8 cellular contexts compared by ENCODE assay signal in the genomic region with DNA sequence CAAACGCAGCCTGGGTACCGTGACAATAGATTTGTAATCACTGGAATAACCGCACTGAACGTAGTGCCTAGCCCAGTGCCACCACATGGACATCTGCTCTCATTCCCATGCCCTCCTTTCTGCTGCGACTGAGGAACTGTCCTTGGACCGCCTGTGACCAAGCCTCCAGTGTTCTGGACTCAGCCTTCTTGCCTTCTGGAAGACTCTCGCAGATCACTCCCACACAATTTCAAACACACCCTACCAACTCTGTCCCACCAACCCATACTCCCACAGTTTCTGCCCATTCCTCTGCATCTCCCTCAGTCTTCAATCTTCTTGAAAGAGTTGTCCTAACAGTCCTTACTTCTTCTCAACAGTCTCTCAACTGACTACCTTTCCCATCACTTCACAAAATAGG. TPM values are rescaled to one million over a fixed set of nuclear protein-coding genes. Genes with fewer than 3 reads are reported as not detected.
DNase-seq lines count a peak whose midpoint lies in the region; ATAC-seq and TF ChIP-seq lines count a peak whose summit lies in the region.

No MANE protein-coding gene starts in this region.

- H3K36me3 ChIP-seq in right lobe of liver (no peaks in the 10 kb centered on the region), aorta (ENCODE audit: control insufficient read depth in 1 of 2, insufficient read depth in 2 of 2, low read length in 1 of 2) (no peaks in the 10 kb centered on the region)

- ATAC-seq in HG03280 (IDR thresholded peaks at IDR 0.05; ENCODE audit: unreplicated experiment) (peak; percentile 1), right lobe of liver (no peak), aorta (ENCODE audit: low FRiP score) (no peak)
- peak; percentile 2 to 4 for ATAC-seq in activated naive CD4-positive, alpha-beta T cell treated with anti-CD3 and anti-CD28 coated beads, Interleukin-2, amount 50 U/mL, for 72 hours

- H3K4me3 ChIP-seq in right lobe of liver (peak overlapping the region; percentile 85 to 97 (median 94)), aorta (ENCODE audit: low read length in 2 of 2) (peak overlapping the region; percentile 39 to 80)

- TF ChIP-seq POLR2A in right lobe of liver (IDR thresholded peaks at IDR 0.05): no peak

- H3K36me3 Mint-ChIP-seq in activated naive CD4-positive, alpha-beta T cell treated with anti-CD3 and anti-CD28 coated beads, Interleukin-2, amount 50 U/mL, for 72 hours: peaks cover 17 to 45% of the 10 kb centered on the region in 2 donors

- WGBS in right lobe of liver (ENCODE audit: insufficient coverage, low coverage, low lambda C conversion rate, missing lambda C conversion rate): 12% methylated on average over 7 of the region's 7 CpGs
- 37 to 41% methylated on average over 7 of the region's 7 CpGs for WGBS in aorta, 2 donors

- no peak for TF ChIP-seq CTCF in right lobe of liver (IDR thresholded peaks at IDR 0.05)

- H3K27me3 ChIP-seq in right lobe of liver: no peaks in the 10 kb centered on the region
- H3K27me3 ChIP-seq in aorta (ENCODE audit: control insufficient read depth in 1 of 2, insufficient read depth in 2 of 2, low read length in 1 of 2): no peaks in the 10 kb centered on the region

- H3K27ac Mint-ChIP-seq in activated naive CD4-positive, alpha-beta T cell treated with anti-CD3 and anti-CD28 coated beads, Interleukin-2, amount 50 U/mL, for 72 hours: peak overlapping the region; percentile 93 to 94

- no peaks in the 10 kb centered on the region for H3K9me3 ChIP-seq in right lobe of liver
- no peaks in the 10 kb centered on the region for H3K9me3 ChIP-seq in aorta (ENCODE audit: control insufficient read depth, low read length)

- H3K9me3 Mint-ChIP-seq in activated naive CD4-positive, alpha-beta T cell treated with anti-CD3 and anti-CD28 coated beads, Interleukin-2, amount 50 U/mL, for 72 hours: no peaks in the 10 kb centered on the region

- intact Hi-C loops in right lobe of liver (cut with DNase I): no loop called here
- intact Hi-C loops in aorta (cut with DNase I): loop anchor here in 1 of 2 donors (2.0 kb wide), 1 partner anchor 54 kb away; the partner anchor contains the start of gene CNOT11

- H3K27ac ChIP-seq in right lobe of liver (peak overlapping the region; percentile 93 to 99 (median 94)), aorta (ENCODE audit: low read depth in 1 of 2, low read length in 2 of 2) (peak overlapping the region in 1 of 2 donors; percentile 31)

- H3K4me1 ChIP-seq in right lobe of liver: peaks cover 0 to 49% (median 0%) of the 10 kb centered on the region in 4 donors
- peaks cover 0 to 3% of the 10 kb centered on the region in 2 donors for H3K4me1 ChIP-seq in aorta (ENCODE audit: control insufficient read depth in 1 of 2, insufficient read depth in 2 of 2, low read length in 2 of 2)

- peak; percentile 24 for DNase-seq in activated CD4-positive, alpha-beta T cell treated with anti-CD3 and anti-CD28 coated beads for 48 hours
- DNase-seq in activated CD4-positive, alpha-beta T cell treated with anti-CD3 and anti-CD28 coated beads, Interleukin-2, amount 50 U/mL, for 1 hour: no peak
- DNase-seq in activated naive CD4-positive, alpha-beta T cell treated with anti-CD3 and anti-CD28 coated beads, Interleukin-2, amount 50 U/mL, for 72 hours (ENCODE audit: low spot score in 2 of 2): no peak
- DNase-seq in right lobe of liver (no peak), aorta (no peak), NCI-H1092 (lab: John Stamatoyannopoulos, UW) (no peak), DMS153 (lab: John Stamatoyannopoulos, UW) (no peak)

RNA-seq across cellular contexts. Expression of gene RNF149, which starts 2.1 kb away (rescaled TPM):
- total RNA-seq in activated naive CD4-positive, alpha-beta T cell treated with anti-CD3 and anti-CD28 coated beads, Interleukin-2, amount 50 U/mL, for 72 hours: 10 to 100 TPM; 46.8 to 54.1 TPM
- total RNA-seq in right lobe of liver (10 to 100 TPM; 20.3 to 45.4 (median 32.2) TPM), aorta (10 to 100 TPM; 71.6 to 92.1 TPM)
- polyA plus RNA-seq in aorta: 10 to 100 TPM; 22.9 to 34.2 TPM

RNA-seq across cellular contexts. Expression of gene CNOT11, which starts 53.7 kb away (rescaled TPM):
- total RNA-seq in activated naive CD4-positive, alpha-beta T cell treated with anti-CD3 and anti-CD28 coated beads, Interleukin-2, amount 50 U/mL, for 72 hours: 10 to 100 TPM; 46.1 to 56.4 TPM
- 10 to 100 TPM; 17.0 to 28.5 (median 21.5) TPM for total RNA-seq in right lobe of liver
- total RNA-seq in aorta: 10 to 100 TPM; 25.0 to 26.4 TPM
- polyA plus RNA-seq in aorta: 10 to 100 TPM; 12.8 to 15.9 TPM

Comparison
In these comparisons a context has a peak if more than half of its experiments do, and no peak if none do; other contexts are left out.
1. ATAC-seq: peak in HG03280 (single experiment) and activated naive CD4-positive, alpha-beta T cell treated with anti-CD3 and anti-CD28 coated beads, Interleukin-2, amount 50 U/mL, for 72 hours (2 of 2); none in right lobe of liver (0 of 4) and aorta (single experiment).